Comparison of ENCODE assay signal across 8 cellular contexts in genomic region chr12:51972849-51973273, GRCh38. TPM values are rescaled to one million over a fixed set of nuclear protein-coding genes. Genes with fewer than 3 reads are reported as not detected.
DNase-seq lines count a peak whose midpoint lies in the region; ATAC-seq and TF ChIP-seq lines count a peak whose summit lies in the region.

No MANE protein-coding gene starts in this region.

- H3K9me3 ChIP-seq in lung (ENCODE audit: control insufficient read depth in 2 of 2, insufficient read depth in 1 of 2, low read length in 1 of 2), result no peaks in the 10 kb centered on the region

- in situ Hi-C loops in brain microvascular endothelial cell (cut with HindIII; ENCODE audit: low pct_ligation_motif_present, low sequenced_read_pairs), result no loop called here

- H3K4me1 ChIP-seq in lung (ENCODE audit: control insufficient read depth in 2 of 2, insufficient read depth in 2 of 2, low read length in 2 of 2), result peaks cover 5 to 45% of the 10 kb centered on the region in 2 donors

- H3K27me3 ChIP-seq in brain microvascular endothelial cell (replicated peaks) (no peaks in the 10 kb centered on the region), lung (ENCODE audit: control insufficient read depth, insufficient read depth) (no peaks in the 10 kb centered on the region)

- peak overlapping the region; percentile 80 for H3K27ac ChIP-seq in brain microvascular endothelial cell
- peak overlapping the region in 1 of 2 donors; percentile 23 for H3K27ac ChIP-seq in lung (ENCODE audit: low read depth in 1 of 2, low read length in 1 of 2)

- TF ChIP-seq CTCF in brain microvascular endothelial cell (IDR thresholded peaks at IDR 0.05; ENCODE audit: low read depth, low read length, missing control alignments) (no peak), lung (IDR thresholded peaks at IDR 0.05; ENCODE audit: control extremely low read depth, extremely low read depth) (no peak)

- H3K4me3 ChIP-seq in brain microvascular endothelial cell (ENCODE audit: low read depth, low read length) (no peak overlapping the region), lung (no peak overlapping the region)

- WGBS in lung, 2 donors, result 14 to 19% methylated on average over 9 of the region's 9 CpGs

- ATAC-seq in lung (ENCODE audit: insufficient read depth, low FRiP score), result peak; percentile 75
- no peak for ATAC-seq in GM18870 (IDR thresholded peaks at IDR 0.05; ENCODE audit: unreplicated experiment)

- H3K36me3 ChIP-seq in brain microvascular endothelial cell (replicated peaks), result peaks cover 9% of the 10 kb centered on the region
- peaks cover 6 to 15% of the 10 kb centered on the region in 2 donors for H3K36me3 ChIP-seq in lung (ENCODE audit: control insufficient read depth in 2 of 2, insufficient read depth in 2 of 2, low read length in 2 of 2)

- peak; percentile 66 for DNase-seq in Ammon's horn (ENCODE audit: low spot score)
- DNase-seq in SKM-1 treated with dmso at 0.1 percent for 144 hours (lab: John Stamatoyannopoulos, UW; ENCODE audit: unreplicated experiment), result peak; percentile 82
- DNase-seq in brain microvascular endothelial cell, result peak; percentile 70
- peak; percentile 68 for DNase-seq in lung (ENCODE audit: low spot score)
- DNase-seq in stimulated activated CD8-positive, alpha-beta memory T cell treated with anti-CD3 and anti-CD28 coated beads, Interleukin-4, amount 100 ng/mL, for 48 hours, result peak; percentile 77
- DNase-seq in NCI-H128 (lab: John Stamatoyannopoulos, UW; ENCODE audit: unreplicated experiment), result no peak
- no peak for DNase-seq in DMS53 (lab: John Stamatoyannopoulos, UW)

RNA-seq across cellular contexts. Expression of gene ACVR1B, which starts 21.4 kb away (rescaled TPM):
- total RNA-seq in lung, result 10 to 100 TPM; 14.0 to 41.7 TPM
- polyA plus RNA-seq in lung, result 10 to 100 TPM; 14.3 to 27.7 TPM

RNA-seq across cellular contexts. Expression of gene TAMALIN, which starts 33.9 kb away (rescaled TPM):
- 10 to 100 TPM; 31.4 to 84.0 TPM for total RNA-seq in lung
- 10 to 100 TPM; 52.9 to 68.0 TPM for polyA plus RNA-seq in lung

Comparison
In these comparisons a context has a peak if more than half of its experiments do, and no peak if none do; other contexts are left out.
1. DNase-seq: peak in Ammon's horn (single experiment), SKM-1 treated with dmso at 0.1 percent for 144 hours (single experiment), brain microvascular endothelial cell (single experiment), lung (single experiment) and stimulated activated CD8-positive, alpha-beta memory T cell treated with anti-CD3 and anti-CD28 coated beads, Interleukin-4, amount 100 ng/mL, for 48 hours (single experiment); none in NCI-H128 (single experiment) and DMS53 (single experiment).